In genomic region chr13:23288995-23289394, GRCh38 we compare ENCODE assay signal across 17 cellular contexts.
DNase-seq lines count a peak whose midpoint lies in the region; ATAC-seq and TF ChIP-seq lines count a peak whose summit lies in the region.
"Had no signal": no experiment of that assay in that cellular context is flagged by ENCODE, and none has a peak within 500 bp of the region (broad histone marks: within the 10 kb centered on the region; RNA-seq: fewer than 3 reads in every experiment).

No MANE protein-coding gene starts in this region.

- H3K27me3 Mint-ChIP-seq in chondrocyte (ENCODE audit: low read depth) (no peaks in the 10 kb centered on the region), neural progenitor cell (ENCODE audit: insufficient read depth, low read depth) (no peaks in the 10 kb centered on the region), HFFc6 (ENCODE audit: insufficient read depth) (no peaks in the 10 kb centered on the region; the same call in none of the 2 replicates)

- H3K36me3 Mint-ChIP-seq in chondrocyte (ENCODE audit: low read depth): peaks cover 10% of the 10 kb centered on the region
- no peaks in the 10 kb centered on the region for H3K36me3 Mint-ChIP-seq in neural progenitor cell
- no peaks in the 10 kb centered on the region for H3K36me3 Mint-ChIP-seq in HFFc6 (ENCODE audit: low read depth)

- H3K4me1 Mint-ChIP-seq in chondrocyte (ENCODE audit: low read depth) (peaks cover 34% of the 10 kb centered on the region), neural progenitor cell (no peaks in the 10 kb centered on the region), HFFc6 (ENCODE audit: low read depth) (peaks cover 8% of the 10 kb centered on the region)

- H3K27ac Mint-ChIP-seq in chondrocyte (ENCODE audit: unreplicated experiment): peak overlapping the region; percentile 79
- H3K27ac Mint-ChIP-seq in neural progenitor cell: no peak overlapping the region
- no peak overlapping the region for H3K27ac Mint-ChIP-seq in HFFc6

- H3K9ac ChIP-seq in neural progenitor cell: no peak overlapping the region
- H3K9ac ChIP-seq: KMS-11 had no signal

- no peak for DNase-seq in chondrocyte (ENCODE audit: low spot score)
- DNase-seq in heart right ventricle: no peak
- DNase-seq in neural progenitor cell (ENCODE audit: low spot score): peak; percentile 6
- no peak for DNase-seq in aorta
- no peak for DNase-seq in NCI-H524 treated with DMSO at 0.1 percent for 48 hours (lab: John Stamatoyannopoulos, UW)
- DNase-seq in HFFc6: no peak
- DNase-seq: NCI-H1417, NCI-H187, NCI-H2107, NCI-H510A treated with DMSO at 0.1 percent for 48 hours, NCI-H82, OCI-M1, SJCRH30 had no signal

- 36 to 42% methylated on average over 7 of the region's 7 CpGs for WGBS in heart right ventricle, 2 donors
- 4 to 9% methylated on average over 7 of the region's 7 CpGs for WGBS in aorta, 2 donors

- peaks cover 0 to 5% (median 0%) of the 10 kb centered on the region in 9 donors for H3K36me3 ChIP-seq in heart right ventricle
- no peaks in the 10 kb centered on the region for H3K36me3 ChIP-seq in neural progenitor cell
- no peaks in the 10 kb centered on the region for H3K36me3 ChIP-seq in aorta (ENCODE audit: control insufficient read depth in 1 of 2, insufficient read depth in 2 of 2, low read length in 1 of 2)
- H3K36me3 ChIP-seq: SJCRH30 had no signal

- no peak overlapping the region for H3K4me2 ChIP-seq in neural progenitor cell
- H3K4me2 ChIP-seq: KMS-11 had no signal

- H3K27ac ChIP-seq in heart right ventricle (peak overlapping the region in 6 of 10 donors; percentile 26 to 76 (median 54)), neural progenitor cell (no peak overlapping the region), aorta (ENCODE audit: low read depth in 1 of 2, low read length in 2 of 2) (peak overlapping the region in 1 of 2 donors; percentile 57)
- H3K27ac ChIP-seq: C4-2B, HL-60, KMS-11, SJCRH30 had no signal

- ATAC-seq in heart right ventricle (peak in 7 of 8 donors; percentile 56 to 88 (median 80)), aorta (ENCODE audit: low FRiP score) (peak; percentile 76), GM21737 (IDR thresholded peaks at IDR 0.05; ENCODE audit: unreplicated experiment) (no peak)

- no peaks in the 10 kb centered on the region for H3K27me3 ChIP-seq in heart right ventricle
- H3K27me3 ChIP-seq in neural progenitor cell: no peaks in the 10 kb centered on the region
- no peaks in the 10 kb centered on the region for H3K27me3 ChIP-seq in aorta (ENCODE audit: control insufficient read depth in 1 of 2, insufficient read depth in 2 of 2, low read length in 1 of 2)
- H3K27me3 ChIP-seq: SJCRH30 had no signal

- H3K4me3 ChIP-seq in heart right ventricle (no peak overlapping the region), neural progenitor cell (no peak overlapping the region), aorta (ENCODE audit: low read length in 2 of 2) (no peak overlapping the region)
- H3K4me3 ChIP-seq: SJCRH30 had no signal

- H3K4me1 ChIP-seq in heart right ventricle: peaks cover 3 to 30% (median 17%) of the 10 kb centered on the region in 9 donors
- peaks cover 6% of the 10 kb centered on the region for H3K4me1 ChIP-seq in neural progenitor cell
- H3K4me1 ChIP-seq in aorta (ENCODE audit: control insufficient read depth in 1 of 2, insufficient read depth in 2 of 2, low read length in 2 of 2): peaks cover 0 to 9% of the 10 kb centered on the region in 2 donors
- H3K4me1 ChIP-seq: SJCRH30 had no signal

- H3F3A ChIP-seq in neural progenitor cell (ENCODE audit: low read depth): no peaks in the 10 kb centered on the region

- no peaks in the 10 kb centered on the region for H3K79me2 ChIP-seq in neural progenitor cell (ENCODE audit: low read depth)

- no peak overlapping the region for H2AFZ ChIP-seq in neural progenitor cell (replicated peaks)

- intact Hi-C loops in heart right ventricle (cut with DNase I) (no loop called here), aorta (cut with DNase I) (no loop called here)

- no peaks in the 10 kb centered on the region for H4K20me1 ChIP-seq in neural progenitor cell (ENCODE audit: low read depth)

- H3K9me3 ChIP-seq in heart right ventricle: no peaks in the 10 kb centered on the region
- H3K9me3 ChIP-seq in neural progenitor cell (ENCODE audit: low read depth): no peaks in the 10 kb centered on the region
- H3K9me3 ChIP-seq in aorta (ENCODE audit: control insufficient read depth, low read length): no peaks in the 10 kb centered on the region
- H3K9me3 ChIP-seq: SJCRH30 had no signal

- H3K9me3 Mint-ChIP-seq in chondrocyte (ENCODE audit: low read depth): peaks cover 5% of the 10 kb centered on the region
- H3K9me3 Mint-ChIP-seq in neural progenitor cell: no peaks in the 10 kb centered on the region
- no peaks in the 10 kb centered on the region for H3K9me3 Mint-ChIP-seq in HFFc6

- TF ChIP-seq CTCF in chondrocyte (IDR thresholded peaks at IDR 0.05): no peak
- TF ChIP-seq CTCF in heart right ventricle (IDR thresholded peaks at IDR 0.05): no peak
- TF ChIP-seq CTCF in neural progenitor cell (IDR thresholded peaks at IDR 0.05): no peak
- no peak for TF ChIP-seq CTCF in HFFc6 (IDR thresholded peaks at IDR 0.05)

- H3K4me3 Mint-ChIP-seq in chondrocyte (ENCODE audit: unreplicated experiment) (no peak overlapping the region), neural progenitor cell (no peak overlapping the region), HFFc6 (no peak overlapping the region)
